In the genomic region with DNA sequence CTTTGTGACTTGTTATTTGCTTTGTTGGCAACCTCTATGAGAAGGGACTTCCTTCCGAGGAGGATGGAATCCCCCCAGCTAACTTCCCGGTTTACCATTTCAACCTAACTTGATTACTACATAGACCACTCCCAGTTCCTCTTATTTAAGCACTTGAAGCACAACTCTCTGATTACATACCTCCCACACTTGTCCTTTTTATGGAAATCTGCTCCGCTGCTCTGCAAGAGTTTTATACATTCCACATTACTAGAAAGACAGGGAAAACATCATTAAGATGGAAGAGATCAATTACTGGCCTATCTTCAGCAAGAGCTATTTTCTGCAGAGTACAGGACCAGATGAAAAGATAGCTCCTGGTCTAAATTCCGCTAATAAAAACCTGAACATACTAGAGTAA, we compare ENCODE assay signal across 12 cellular contexts.
DNase-seq lines count a peak whose midpoint lies in the region; ATAC-seq and TF ChIP-seq lines count a peak whose summit lies in the region.
"Had no signal": no experiment of that assay in that cellular context is flagged by ENCODE, and none has a peak within 500 bp of the region (broad histone marks: within the 10 kb centered on the region; RNA-seq: fewer than 3 reads in every experiment).

No MANE protein-coding gene starts in this region.

- peak overlapping the region in 1 of 2 donors; percentile 72 for H3K27ac ChIP-seq in left lung
- no peak overlapping the region for H3K27ac ChIP-seq in WERI-Rb-1
- H3K27ac ChIP-seq: SJSA1 had no signal

- DNase-seq in GM13976 (ENCODE audit: low spot score), result peak; percentile 24
- peak; percentile 5 to 29 for DNase-seq in NOMO-1 (lab: John Stamatoyannopoulos, UW; ENCODE audit: unreplicated experiment in 2 of 2)
- DNase-seq in left lung, result no peak
- DNase-seq in SW 1271 (lab: John Stamatoyannopoulos, UW), result no peak
- DNase-seq in NCI-H2196 treated with DMSO at 0.1 percent for 48 hours (lab: John Stamatoyannopoulos, UW; ENCODE audit: unreplicated experiment), result no peak
- no peak for DNase-seq in left lobe of liver (ENCODE audit: low spot score)
- DNase-seq in WERI-Rb-1, result no peak
- DNase-seq: DMS153, erythroblast, nucleus accumbens had no signal

- no peak for TF ChIP-seq CTCF in GM13976 (IDR thresholded peaks at IDR 0.05; ENCODE audit: borderline replicate concordance, control extremely low read depth, extremely low read depth, insufficient read depth, missing control alignments)
- TF ChIP-seq CTCF in left lung (IDR thresholded peaks at IDR 0.05), result no peak
- TF ChIP-seq CTCF in WERI-Rb-1 (IDR thresholded peaks at IDR 0.05; ENCODE audit: low read depth, low read length), result no peak

- H3K27me3 ChIP-seq in left lung (no peaks in the 10 kb centered on the region), WERI-Rb-1 (ENCODE audit: insufficient read depth, low read depth, severe bottlenecking) (no peaks in the 10 kb centered on the region)
- H3K27me3 ChIP-seq: SJSA1 had no signal

- in situ Hi-C loops in GM13976 (cut with MboI; ENCODE audit: low sequenced_read_pairs, unreplicated experiment), result no loop called here

- H3K4me1 ChIP-seq in left lung, result peaks cover 0 to 22% of the 10 kb centered on the region in 2 donors
- H3K4me1 ChIP-seq: SJSA1 had no signal

- H3K36me3 ChIP-seq in left lung, result peaks cover 0 to 32% of the 10 kb centered on the region in 2 donors
- H3K36me3 ChIP-seq in WERI-Rb-1, result no peaks in the 10 kb centered on the region
- H3K36me3 ChIP-seq: SJSA1 had no signal

- peak; percentile 78 for ATAC-seq in GM21529 (IDR thresholded peaks at IDR 0.05; ENCODE audit: unreplicated experiment)
- peak; percentile 57 for ATAC-seq in left lung
- ATAC-seq in left lobe of liver, result no peak

- intact Hi-C loops in left lung (cut with DNase I), result no loop called here

- H3K9me3 ChIP-seq in left lung, result no peaks in the 10 kb centered on the region
- no peaks in the 10 kb centered on the region for H3K9me3 ChIP-seq in WERI-Rb-1 (ENCODE audit: severe bottlenecking)
- H3K9me3 ChIP-seq: SJSA1 had no signal

- no peak overlapping the region for H3K4me3 ChIP-seq in left lung
- no peak overlapping the region for H3K4me3 ChIP-seq in WERI-Rb-1 (ENCODE audit: low read depth, low read length)
- H3K4me3 ChIP-seq: SJSA1 had no signal

Comparison
In these comparisons a context has a peak if more than half of its experiments do, and no peak if none do; other contexts are left out.
1. DNase-seq: peak in GM13976 (single experiment) and NOMO-1 (2 of 2); none in left lung (0 of 2), SW 1271 (0 of 2), NCI-H2196 treated with DMSO at 0.1 percent for 48 hours (single experiment), left lobe of liver (single experiment) and WERI-Rb-1 (single experiment).